24 cellular contexts compared by ENCODE assay signal in genomic region chr10:125802739-125803138, GRCh38. TPM values are rescaled to one million over a fixed set of nuclear protein-coding genes. Genes with fewer than 3 reads are reported as not detected.
"Had no signal": no experiment of that assay in that cellular context is flagged by ENCODE, and none has a peak within 500 bp of the region (broad histone marks: within the 10 kb centered on the region; RNA-seq: fewer than 3 reads in every experiment).

No MANE protein-coding gene starts in this region.

- H3K27ac Mint-ChIP-seq: activated CD4-positive, alpha-beta memory T cell treated with anti-CD3 and anti-CD28 coated beads, Interleukin-2, amount 10 ng/mL, durations not matched to agents 7 days and 5 days; activated CD4-positive, alpha-beta T cell treated with anti-CD3 and anti-CD28 coated beads, Interleukin-2, amount 10 ng/mL, durations not matched to agents 24 days and 14 days; activated naive CD8-positive, alpha-beta T cell; activated T-helper 17 cell treated with anti-CD3 and anti-CD28 coated beads, Interleukin-2, amount 50 U/mL, for 72 hours; mesothelial cell of epicardium; natural killer cell; T-cell; T-helper 2 cell treated with Interferon-gamma antibody and Interleukin-4, amounts not matched to agents 5 μg/mL and 100 μg/mL, for 36 hours had no signal

- H3K4me2 ChIP-seq: smooth muscle cell had no signal

- H3K4me1 Mint-ChIP-seq: mesothelial cell of epicardium, T-cell had no signal

- H3K27me3 Mint-ChIP-seq: activated CD4-positive, alpha-beta memory T cell treated with anti-CD3 and anti-CD28 coated beads, Interleukin-2, amount 10 ng/mL, durations not matched to agents 7 days and 5 days; activated CD4-positive, alpha-beta T cell treated with anti-CD3 and anti-CD28 coated beads, Interleukin-2, amount 10 ng/mL, durations not matched to agents 24 days and 14 days; activated naive CD8-positive, alpha-beta T cell; activated T-helper 17 cell treated with anti-CD3 and anti-CD28 coated beads, Interleukin-2, amount 50 U/mL, for 72 hours; T-cell had no signal

- H3K9me3 Mint-ChIP-seq: activated CD4-positive, alpha-beta memory T cell treated with anti-CD3 and anti-CD28 coated beads, Interleukin-2, amount 10 ng/mL, durations not matched to agents 7 days and 5 days; activated CD4-positive, alpha-beta T cell treated with anti-CD3 and anti-CD28 coated beads, Interleukin-2, amount 10 ng/mL, durations not matched to agents 24 days and 14 days; activated T-helper 17 cell treated with anti-CD3 and anti-CD28 coated beads, Interleukin-2, amount 50 U/mL, for 72 hours; mesothelial cell of epicardium; natural killer cell; T-cell; T-helper 2 cell treated with Interferon-gamma antibody and Interleukin-4, amounts not matched to agents 5 μg/mL and 100 μg/mL, for 36 hours had no signal

- DNase-seq: activated CD4-positive, alpha-beta memory T cell treated with anti-CD3 and anti-CD28 coated beads, Interleukin-2, amount 10 ng/mL, durations not matched to agents 7 days and 5 days; activated CD4-positive, alpha-beta T cell treated with anti-CD3 and anti-CD28 coated beads, Interleukin-2, amount 10 ng/mL, durations not matched to agents 24 days and 14 days; activated T-cell treated with anti-CD3 and anti-CD28 coated beads, Interleukin-2, amount 50 U/mL, for 1 hour; amniotic stem cell; cerebellar nuclear complex; cortex of kidney; left lung; natural killer cell; retina; sigmoid colon; stimulated activated CD4-positive, alpha-beta T cell treated with anti-CD3 and anti-CD28 coated beads, Interleukin-15, amount 100 ng/mL, for 24 hours; stimulated activated naive CD4-positive, alpha-beta T cell; substantia nigra; T-cell; tibial artery had no signal

- H3K4me1 ChIP-seq: left lung, sigmoid colon, tibial artery had no signal

- H3K9me3 ChIP-seq: left lung, sigmoid colon, tibial artery had no signal

- H3K27ac ChIP-seq: left lung, sigmoid colon, tibial artery, VCaP had no signal

- H3K4me3 Mint-ChIP-seq: activated CD4-positive, alpha-beta memory T cell treated with anti-CD3 and anti-CD28 coated beads, Interleukin-2, amount 10 ng/mL, durations not matched to agents 7 days and 5 days; activated CD4-positive, alpha-beta T cell treated with anti-CD3 and anti-CD28 coated beads, Interleukin-2, amount 10 ng/mL, durations not matched to agents 24 days and 14 days; activated naive CD8-positive, alpha-beta T cell; activated T-helper 17 cell treated with anti-CD3 and anti-CD28 coated beads, Interleukin-2, amount 50 U/mL, for 72 hours; mesothelial cell of epicardium; natural killer cell; T-cell; T-helper 2 cell treated with Interferon-gamma antibody and Interleukin-4, amounts not matched to agents 5 μg/mL and 100 μg/mL, for 36 hours had no signal

- H3K27me3 ChIP-seq: left lung, sigmoid colon, tibial artery had no signal

- H3K4me3 ChIP-seq: left lung, sigmoid colon, smooth muscle cell, tibial artery had no signal

- ATAC-seq: activated CD4-positive, CD25-positive, alpha-beta regulatory T cell treated with anti-CD3 and anti-CD28 coated beads, Interleukin-2, amount 50 U/mL, for 24 hours; activated T-helper 17 cell treated with anti-CD3 and anti-CD28 coated beads, Interleukin-2, amount 50 U/mL, for 72 hours; left lung; natural killer cell; T-cell had no signal

RNA-seq across cellular contexts. Expression of gene MMP21, which starts 27.1 kb away (rescaled TPM):
- total RNA-seq: activated CD4-positive, alpha-beta memory T cell treated with anti-CD3 and anti-CD28 coated beads, Interleukin-2, amount 10 ng/mL, durations not matched to agents 7 days and 5 days; activated T-helper 17 cell treated with anti-CD3 and anti-CD28 coated beads, Interleukin-2, amount 50 U/mL, for 72 hours; fibroblast of villous mesenchyme; osteoblast; smooth muscle cell had no signal
